28 cellular contexts compared by ENCODE assay signal in genomic region chr2:118889995-118890394, GRCh38. TPM values are rescaled to one million over a fixed set of nuclear protein-coding genes. Genes with fewer than 3 reads are reported as not detected.
DNase-seq lines count a peak whose midpoint lies in the region; TF ChIP-seq lines count a peak whose summit lies in the region.
"Had no signal": no experiment of that assay in that cellular context is flagged by ENCODE, and none has a peak within 500 bp of the region (broad histone marks: within the 10 kb centered on the region; RNA-seq: fewer than 3 reads in every experiment).

No MANE protein-coding gene starts in this region.

- no peaks in the 10 kb centered on the region for H3K36me3 ChIP-seq in GM23248 (ENCODE audit: low read depth)
- H3K36me3 ChIP-seq in HEK293 (ENCODE audit: control insufficient read depth in 2 of 2, insufficient read depth in 1 of 2, low read length in 2 of 2), result no peaks in the 10 kb centered on the region
- H3K36me3 ChIP-seq: BE2C, BLaER1 had no signal

- H3K9me3 ChIP-seq in GM23248 (ENCODE audit: low read depth), result no peaks in the 10 kb centered on the region
- H3K9me3 ChIP-seq in HEK293 (ENCODE audit: control insufficient read depth, insufficient read depth, low read depth, low read length), result no peaks in the 10 kb centered on the region
- H3K9me3 ChIP-seq: BE2C had no signal

- intact Hi-C loops in head of caudate nucleus (cut with DNase I), result no loop called here

- in situ Hi-C loops in GM23248 (cut with MboI), result loop anchor here (10.0 kb wide), 1 partner anchor 395 kb away; no protein-coding TSS in a partner anchor
- in situ Hi-C loops in astrocyte of the spinal cord (cut with HindIII; ENCODE audit: low sequenced_read_pairs), result no loop called here

- 18 to 26% methylated on average over 1 of the region's 1 CpG for WGBS in GM23248 (ENCODE audit: low coverage in 1 of 2, low lambda C conversion rate in 2 of 2, missing lambda C conversion rate in 2 of 2), 2 experiments

- POLR2A ChIA-PET in HEK293 (lab: Yijun Ruan, JAX), result no interaction called here

- H3K9ac ChIP-seq in GM23248, result no peak overlapping the region
- H3K9ac ChIP-seq: BLaER1 had no signal

- no peak for TF ChIP-seq CTCF in HEK293 (tag by site-specific recombination; IDR thresholded peaks at IDR 0.05)
- no peak for TF ChIP-seq CTCF in astrocyte of the spinal cord (IDR thresholded peaks at IDR 0.05; ENCODE audit: low read depth, low read length)
- no peak for TF ChIP-seq CTCF in fibroblast of the aortic adventitia (IDR thresholded peaks at IDR 0.05; ENCODE audit: insufficient read depth, low read length)

- no peak overlapping the region for H2AFZ ChIP-seq in GM23248

- peaks cover 8% of the 10 kb centered on the region; the same call in 1 of the 2 replicates for H3K27me3 ChIP-seq in GM23248 (replicated peaks; ENCODE audit: insufficient read depth)
- H3K27me3 ChIP-seq: BE2C, BLaER1 had no signal

- H3K4me3 ChIP-seq in GM23248 (no peak overlapping the region), HEK293 (ENCODE audit: low read depth, low read length) (no peak overlapping the region), astrocyte of the spinal cord (ENCODE audit: low read depth, low read length) (no peak overlapping the region), fibroblast of the aortic adventitia (ENCODE audit: low read depth, low read length) (no peak overlapping the region)
- H3K4me3 ChIP-seq: BLaER1, GM12878 had no signal

- CTCF ChIA-PET in HEK293 (lab: Yijun Ruan, JAX), result interaction anchor here (0.7 kb wide), 1 partner anchor 238 kb away, joined by 3 read pairs; no protein-coding TSS in a partner anchor

- H3K79me2 ChIP-seq in GM23248 (ENCODE audit: insufficient read depth), result no peaks in the 10 kb centered on the region

- DNase-seq in GM23248 (peak; percentile 15), astrocyte of the spinal cord (ENCODE audit: low read depth, low spot score) (peak; percentile 2), fibroblast of the aortic adventitia (ENCODE audit: low read depth) (peak; percentile 2), activated T-cell treated with anti-CD3 and anti-CD28 coated beads for 4 hours (no peak), activated gamma-delta T cell treated with Interleukin-2 at 50 U/mL for 16 hours (no peak), head of caudate nucleus (no peak)
- DNase-seq: 8988T; ACHN; BE2C; C1 segment of cervical spinal cord; CD4-positive, alpha-beta memory T cell; CD4-positive, CD25-positive, alpha-beta regulatory T cell; CD8-positive, alpha-beta memory T cell; COR-L47; DMS 273 treated with DMSO at 0.1 percent for 48 hours; DMS153; DMS79; DND-41; EL; GDM1 had no signal

- H3F3A ChIP-seq in GM23248 (ENCODE audit: insufficient read depth), result no peaks in the 10 kb centered on the region

- H3K27ac ChIP-seq in GM23248, result no peak overlapping the region
- no peak overlapping the region for H3K27ac ChIP-seq in HEK293 (ENCODE audit: extremely low read depth, low read depth, low read length)
- H3K27ac ChIP-seq: BLaER1 had no signal

- no peaks in the 10 kb centered on the region for H3K9me2 ChIP-seq in GM23248 (ENCODE audit: insufficient read depth)

- no peaks in the 10 kb centered on the region for H4K20me1 ChIP-seq in GM23248 (ENCODE audit: insufficient read depth)
- H4K20me1 ChIP-seq: BLaER1 had no signal

- no peak overlapping the region for H3K4me2 ChIP-seq in GM23248 (ENCODE audit: unreplicated experiment)
- H3K4me2 ChIP-seq: BLaER1 had no signal

- H3K4me1 ChIP-seq in GM23248 (ENCODE audit: insufficient read depth) (no peaks in the 10 kb centered on the region), HEK293 (ENCODE audit: control insufficient read depth, insufficient read depth, low read length) (no peaks in the 10 kb centered on the region)
- H3K4me1 ChIP-seq: BE2C, BLaER1 had no signal

TF ChIP-seq in HEK293, 187 proteins besides CTCF, POLR2A, EP300 and RAD21:
- TF ChIP-seq SETDB1 (IDR thresholded peaks at IDR 0.05; ENCODE audit: insufficient read length, low read length), result peak; percentile 80
- TF ChIP-seq TSHZ1 (tag by site-specific recombination; IDR thresholded peaks at IDR 0.05; ENCODE audit: borderline replicate concordance), result no peak
- peak; percentile 88 for TF ChIP-seq ZNF133 (tag by site-specific recombination; IDR thresholded peaks at IDR 0.05)

RNA-seq across cellular contexts. Expression of gene EN1, which starts 42.5 kb away (rescaled TPM):
- total RNA-seq in GM23248 (2014; rRNA removed; shearing (Covaris generic)), result 7.0 and 9.1 TPM in 2 replicates
- 4.1 and 5.3 TPM in 2 replicates for polyA plus RNA-seq in GM23248 (2016; fragmentation: Nextera tagmentation; extraction: Ambion mirVana)
- total RNA-seq in fibroblast of the aortic adventitia (ENCODE audit: low replicate concordance), result 0.63 and 0.90 TPM in 2 replicates
- total RNA-seq: A673; CD4-positive, alpha-beta memory T cell; CD4-positive, CD25-positive, alpha-beta regulatory T cell; CD8-positive, alpha-beta memory T cell; G401; GM12878 had no signal
- polyA plus RNA-seq: AG04450; CD14-positive monocyte; CD4-positive, alpha-beta memory T cell; CD4-positive, CD25-positive, alpha-beta regulatory T cell; CD8-positive, alpha-beta memory T cell; GM12878 had no signal

RNA-seq across cellular contexts. Expression of gene MARCO, which starts 52.0 kb away (rescaled TPM):
- not detected in 2 replicates for total RNA-seq in GM23248 (2014; rRNA removed; shearing (Covaris generic))
- polyA plus RNA-seq in GM23248 (2016; fragmentation: Nextera tagmentation; extraction: Ambion mirVana), result not detected in 2 replicates
- total RNA-seq in fibroblast of the aortic adventitia (ENCODE audit: low replicate concordance), result not detected in 2 replicates
- total RNA-seq: A673; CD4-positive, CD25-positive, alpha-beta regulatory T cell; CD8-positive, alpha-beta memory T cell; Daoy; G401 had no signal
- polyA plus RNA-seq: AG04450; CD4-positive, alpha-beta memory T cell; CD4-positive, CD25-positive, alpha-beta regulatory T cell; CD8-positive, alpha-beta memory T cell had no signal

Comparison
In these comparisons a context has a peak if more than half of its experiments do, and no peak if none do; other contexts are left out.
1. DNase-seq: peak in GM23248 (single experiment), astrocyte of the spinal cord (single experiment) and fibroblast of the aortic adventitia (single experiment); none in activated T-cell treated with anti-CD3 and anti-CD28 coated beads for 4 hours (single experiment), activated gamma-delta T cell treated with Interleukin-2 at 50 U/mL for 16 hours (single experiment) and head of caudate nucleus (0 of 42).